1 cellular context compared by ENCODE assay signal in the genomic region with DNA sequence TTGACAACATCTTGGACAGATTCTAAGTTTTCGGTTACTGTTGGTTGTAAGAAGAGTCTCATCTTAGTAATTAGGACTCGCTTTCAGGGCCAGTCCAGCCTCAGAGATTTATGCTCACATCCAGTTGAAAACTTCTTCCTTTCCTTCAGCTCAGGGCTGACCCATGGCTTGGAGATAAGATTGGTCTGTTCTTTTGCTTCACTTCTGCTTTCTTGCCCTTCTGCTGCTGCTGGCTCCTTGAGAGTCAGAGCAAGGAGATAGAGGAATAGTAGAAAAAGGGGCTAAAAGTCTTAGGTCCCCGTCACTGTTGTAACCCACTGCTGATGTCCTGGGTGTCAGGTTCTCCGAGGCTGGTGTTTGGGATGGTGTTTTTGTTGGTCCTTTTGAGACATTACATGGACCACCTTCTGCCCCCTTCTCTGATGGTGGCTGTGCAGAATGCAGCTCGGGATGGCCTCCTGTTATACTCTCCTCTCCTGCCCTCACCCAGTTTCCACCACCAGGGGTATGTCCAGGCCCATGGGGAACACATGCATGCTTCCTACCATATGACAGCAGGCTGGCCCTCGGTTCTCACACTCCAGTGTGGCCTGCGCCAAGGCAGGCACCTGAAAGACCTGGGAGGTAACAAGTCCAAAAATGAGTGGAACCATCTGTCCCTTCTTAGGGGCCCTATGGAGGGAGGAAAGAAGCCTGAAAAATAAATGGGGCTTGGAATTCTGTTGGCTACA.
TF ChIP-seq lines count a peak whose summit lies in the region.

No MANE protein-coding gene starts in this region.

TF ChIP-seq in WTC11, 78 proteins besides CTCF, POLR2A, EP300 and RAD21 (continued from another document):
- TF ChIP-seq, protein P1, sequence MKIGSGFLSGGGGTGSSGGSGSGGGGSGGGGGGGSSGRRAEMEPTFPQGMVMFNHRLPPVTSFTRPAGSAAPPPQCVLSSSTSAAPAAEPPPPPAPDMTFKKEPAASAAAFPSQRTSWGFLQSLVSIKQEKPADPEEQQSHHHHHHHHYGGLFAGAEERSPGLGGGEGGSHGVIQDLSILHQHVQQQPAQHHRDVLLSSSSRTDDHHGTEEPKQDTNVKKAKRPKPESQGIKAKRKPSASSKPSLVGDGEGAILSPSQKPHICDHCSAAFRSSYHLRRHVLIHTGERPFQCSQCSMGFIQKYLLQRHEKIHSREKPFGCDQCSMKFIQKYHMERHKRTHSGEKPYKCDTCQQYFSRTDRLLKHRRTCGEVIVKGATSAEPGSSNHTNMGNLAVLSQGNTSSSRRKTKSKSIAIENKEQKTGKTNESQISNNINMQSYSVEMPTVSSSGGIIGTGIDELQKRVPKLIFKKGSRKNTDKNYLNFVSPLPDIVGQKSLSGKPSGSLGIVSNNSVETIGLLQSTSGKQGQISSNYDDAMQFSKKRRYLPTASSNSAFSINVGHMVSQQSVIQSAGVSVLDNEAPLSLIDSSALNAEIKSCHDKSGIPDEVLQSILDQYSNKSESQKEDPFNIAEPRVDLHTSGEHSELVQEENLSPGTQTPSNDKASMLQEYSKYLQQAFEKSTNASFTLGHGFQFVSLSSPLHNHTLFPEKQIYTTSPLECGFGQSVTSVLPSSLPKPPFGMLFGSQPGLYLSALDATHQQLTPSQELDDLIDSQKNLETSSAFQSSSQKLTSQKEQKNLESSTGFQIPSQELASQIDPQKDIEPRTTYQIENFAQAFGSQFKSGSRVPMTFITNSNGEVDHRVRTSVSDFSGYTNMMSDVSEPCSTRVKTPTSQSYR (CRISPR knock-in tag; IDR thresholded peaks at IDR 0.05): no peak
- TF ChIP-seq ESRRA (CRISPR knock-in tag; IDR thresholded peaks at IDR 0.05; ENCODE audit: borderline replicate concordance): no peak
- no peak for TF ChIP-seq PRRX2 (CRISPR knock-in tag; IDR thresholded peaks at IDR 0.05)
- no peak for TF ChIP-seq GTF2I (CRISPR knock-in tag; conservative IDR thresholded peaks at IDR 0.05)
- TF ChIP-seq, protein P2, sequence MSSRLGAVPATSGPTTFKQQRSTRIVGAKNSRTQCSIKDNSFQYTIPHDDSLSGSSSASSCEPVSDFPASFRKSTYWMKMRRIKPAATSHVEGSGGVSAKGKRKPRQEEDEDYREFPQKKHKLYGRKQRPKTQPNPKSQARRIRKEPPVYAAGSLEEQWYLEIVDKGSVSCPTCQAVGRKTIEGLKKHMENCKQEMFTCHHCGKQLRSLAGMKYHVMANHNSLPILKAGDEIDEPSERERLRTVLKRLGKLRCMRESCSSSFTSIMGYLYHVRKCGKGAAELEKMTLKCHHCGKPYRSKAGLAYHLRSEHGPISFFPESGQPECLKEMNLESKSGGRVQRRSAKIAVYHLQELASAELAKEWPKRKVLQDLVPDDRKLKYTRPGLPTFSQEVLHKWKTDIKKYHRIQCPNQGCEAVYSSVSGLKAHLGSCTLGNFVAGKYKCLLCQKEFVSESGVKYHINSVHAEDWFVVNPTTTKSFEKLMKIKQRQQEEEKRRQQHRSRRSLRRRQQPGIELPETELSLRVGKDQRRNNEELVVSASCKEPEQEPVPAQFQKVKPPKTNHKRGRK (CRISPR knock-in tag; IDR thresholded peaks at IDR 0.05; ENCODE audit: borderline replicate concordance): no peak
- TF ChIP-seq EMX1 (CRISPR knock-in tag; IDR thresholded peaks at IDR 0.05): no peak
- no peak for TF ChIP-seq IRF2 (CRISPR knock-in tag; IDR thresholded peaks at IDR 0.05; ENCODE audit: borderline replicate concordance, low read depth)
- TF ChIP-seq, protein P3, sequence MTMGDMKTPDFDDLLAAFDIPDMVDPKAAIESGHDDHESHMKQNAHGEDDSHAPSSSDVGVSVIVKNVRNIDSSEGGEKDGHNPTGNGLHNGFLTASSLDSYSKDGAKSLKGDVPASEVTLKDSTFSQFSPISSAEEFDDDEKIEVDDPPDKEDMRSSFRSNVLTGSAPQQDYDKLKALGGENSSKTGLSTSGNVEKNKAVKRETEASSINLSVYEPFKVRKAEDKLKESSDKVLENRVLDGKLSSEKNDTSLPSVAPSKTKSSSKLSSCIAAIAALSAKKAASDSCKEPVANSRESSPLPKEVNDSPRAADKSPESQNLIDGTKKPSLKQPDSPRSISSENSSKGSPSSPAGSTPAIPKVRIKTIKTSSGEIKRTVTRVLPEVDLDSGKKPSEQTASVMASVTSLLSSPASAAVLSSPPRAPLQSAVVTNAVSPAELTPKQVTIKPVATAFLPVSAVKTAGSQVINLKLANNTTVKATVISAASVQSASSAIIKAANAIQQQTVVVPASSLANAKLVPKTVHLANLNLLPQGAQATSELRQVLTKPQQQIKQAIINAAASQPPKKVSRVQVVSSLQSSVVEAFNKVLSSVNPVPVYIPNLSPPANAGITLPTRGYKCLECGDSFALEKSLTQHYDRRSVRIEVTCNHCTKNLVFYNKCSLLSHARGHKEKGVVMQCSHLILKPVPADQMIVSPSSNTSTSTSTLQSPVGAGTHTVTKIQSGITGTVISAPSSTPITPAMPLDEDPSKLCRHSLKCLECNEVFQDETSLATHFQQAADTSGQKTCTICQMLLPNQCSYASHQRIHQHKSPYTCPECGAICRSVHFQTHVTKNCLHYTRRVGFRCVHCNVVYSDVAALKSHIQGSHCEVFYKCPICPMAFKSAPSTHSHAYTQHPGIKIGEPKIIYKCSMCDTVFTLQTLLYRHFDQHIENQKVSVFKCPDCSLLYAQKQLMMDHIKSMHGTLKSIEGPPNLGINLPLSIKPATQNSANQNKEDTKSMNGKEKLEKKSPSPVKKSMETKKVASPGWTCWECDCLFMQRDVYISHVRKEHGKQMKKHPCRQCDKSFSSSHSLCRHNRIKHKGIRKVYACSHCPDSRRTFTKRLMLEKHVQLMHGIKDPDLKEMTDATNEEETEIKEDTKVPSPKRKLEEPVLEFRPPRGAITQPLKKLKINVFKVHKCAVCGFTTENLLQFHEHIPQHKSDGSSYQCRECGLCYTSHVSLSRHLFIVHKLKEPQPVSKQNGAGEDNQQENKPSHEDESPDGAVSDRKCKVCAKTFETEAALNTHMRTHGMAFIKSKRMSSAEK (CRISPR knock-in tag; IDR thresholded peaks at IDR 0.05; ENCODE audit: borderline replicate concordance): no peak
- TF ChIP-seq, protein P4, sequence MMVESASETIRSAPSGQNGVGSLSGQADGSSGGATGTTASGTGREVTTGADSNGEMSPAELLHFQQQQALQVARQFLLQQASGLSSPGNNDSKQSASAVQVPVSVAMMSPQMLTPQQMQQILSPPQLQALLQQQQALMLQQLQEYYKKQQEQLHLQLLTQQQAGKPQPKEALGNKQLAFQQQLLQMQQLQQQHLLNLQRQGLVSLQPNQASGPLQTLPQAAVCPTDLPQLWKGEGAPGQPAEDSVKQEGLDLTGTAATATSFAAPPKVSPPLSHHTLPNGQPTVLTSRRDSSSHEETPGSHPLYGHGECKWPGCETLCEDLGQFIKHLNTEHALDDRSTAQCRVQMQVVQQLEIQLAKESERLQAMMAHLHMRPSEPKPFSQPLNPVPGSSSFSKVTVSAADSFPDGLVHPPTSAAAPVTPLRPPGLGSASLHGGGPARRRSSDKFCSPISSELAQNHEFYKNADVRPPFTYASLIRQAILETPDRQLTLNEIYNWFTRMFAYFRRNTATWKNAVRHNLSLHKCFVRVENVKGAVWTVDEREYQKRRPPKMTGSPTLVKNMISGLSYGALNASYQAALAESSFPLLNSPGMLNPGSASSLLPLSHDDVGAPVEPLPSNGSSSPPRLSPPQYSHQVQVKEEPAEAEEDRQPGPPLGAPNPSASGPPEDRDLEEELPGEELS (CRISPR knock-in tag; IDR thresholded peaks at IDR 0.05): no peak
- TF ChIP-seq, protein P5, sequence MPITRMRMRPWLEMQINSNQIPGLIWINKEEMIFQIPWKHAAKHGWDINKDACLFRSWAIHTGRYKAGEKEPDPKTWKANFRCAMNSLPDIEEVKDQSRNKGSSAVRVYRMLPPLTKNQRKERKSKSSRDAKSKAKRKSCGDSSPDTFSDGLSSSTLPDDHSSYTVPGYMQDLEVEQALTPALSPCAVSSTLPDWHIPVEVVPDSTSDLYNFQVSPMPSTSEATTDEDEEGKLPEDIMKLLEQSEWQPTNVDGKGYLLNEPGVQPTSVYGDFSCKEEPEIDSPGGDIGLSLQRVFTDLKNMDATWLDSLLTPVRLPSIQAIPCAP (CRISPR knock-in tag; IDR thresholded peaks at IDR 0.05): no peak
- no peak for TF ChIP-seq ATF3 (CRISPR knock-in tag; conservative IDR thresholded peaks at IDR 0.05)
- no peak for TF ChIP-seq ETV6 (CRISPR knock-in tag; IDR thresholded peaks at IDR 0.05)
- no peak for TF ChIP-seq ZBTB43 (CRISPR knock-in tag; IDR thresholded peaks at IDR 0.05)
- TF ChIP-seq, protein P6, sequence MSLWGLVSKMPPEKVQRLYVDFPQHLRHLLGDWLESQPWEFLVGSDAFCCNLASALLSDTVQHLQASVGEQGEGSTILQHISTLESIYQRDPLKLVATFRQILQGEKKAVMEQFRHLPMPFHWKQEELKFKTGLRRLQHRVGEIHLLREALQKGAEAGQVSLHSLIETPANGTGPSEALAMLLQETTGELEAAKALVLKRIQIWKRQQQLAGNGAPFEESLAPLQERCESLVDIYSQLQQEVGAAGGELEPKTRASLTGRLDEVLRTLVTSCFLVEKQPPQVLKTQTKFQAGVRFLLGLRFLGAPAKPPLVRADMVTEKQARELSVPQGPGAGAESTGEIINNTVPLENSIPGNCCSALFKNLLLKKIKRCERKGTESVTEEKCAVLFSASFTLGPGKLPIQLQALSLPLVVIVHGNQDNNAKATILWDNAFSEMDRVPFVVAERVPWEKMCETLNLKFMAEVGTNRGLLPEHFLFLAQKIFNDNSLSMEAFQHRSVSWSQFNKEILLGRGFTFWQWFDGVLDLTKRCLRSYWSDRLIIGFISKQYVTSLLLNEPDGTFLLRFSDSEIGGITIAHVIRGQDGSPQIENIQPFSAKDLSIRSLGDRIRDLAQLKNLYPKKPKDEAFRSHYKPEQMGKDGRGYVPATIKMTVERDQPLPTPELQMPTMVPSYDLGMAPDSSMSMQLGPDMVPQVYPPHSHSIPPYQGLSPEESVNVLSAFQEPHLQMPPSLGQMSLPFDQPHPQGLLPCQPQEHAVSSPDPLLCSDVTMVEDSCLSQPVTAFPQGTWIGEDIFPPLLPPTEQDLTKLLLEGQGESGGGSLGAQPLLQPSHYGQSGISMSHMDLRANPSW (CRISPR knock-in tag; conservative IDR thresholded peaks at IDR 0.05; ENCODE audit: low read depth): no peak
- TF ChIP-seq, protein P7, sequence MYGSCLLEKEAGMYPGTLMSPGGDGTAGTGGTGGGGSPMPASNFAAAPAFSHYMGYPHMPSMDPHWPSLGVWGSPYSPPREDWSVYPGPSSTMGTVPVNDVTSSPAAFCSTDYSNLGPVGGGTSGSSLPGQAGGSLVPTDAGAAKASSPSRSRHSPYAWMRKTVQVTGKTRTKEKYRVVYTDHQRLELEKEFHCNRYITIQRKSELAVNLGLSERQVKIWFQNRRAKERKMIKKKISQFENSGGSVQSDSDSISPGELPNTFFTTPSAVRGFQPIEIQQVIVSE (CRISPR knock-in tag; IDR thresholded peaks at IDR 0.05; ENCODE audit: borderline replicate concordance): no peak
- TF ChIP-seq, protein P8, sequence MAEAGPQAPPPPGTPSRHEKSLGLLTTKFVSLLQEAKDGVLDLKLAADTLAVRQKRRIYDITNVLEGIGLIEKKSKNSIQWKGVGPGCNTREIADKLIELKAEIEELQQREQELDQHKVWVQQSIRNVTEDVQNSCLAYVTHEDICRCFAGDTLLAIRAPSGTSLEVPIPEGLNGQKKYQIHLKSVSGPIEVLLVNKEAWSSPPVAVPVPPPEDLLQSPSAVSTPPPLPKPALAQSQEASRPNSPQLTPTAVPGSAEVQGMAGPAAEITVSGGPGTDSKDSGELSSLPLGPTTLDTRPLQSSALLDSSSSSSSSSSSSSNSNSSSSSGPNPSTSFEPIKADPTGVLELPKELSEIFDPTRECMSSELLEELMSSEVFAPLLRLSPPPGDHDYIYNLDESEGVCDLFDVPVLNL (CRISPR knock-in tag; IDR thresholded peaks at IDR 0.05; ENCODE audit: borderline replicate concordance, low read depth): no peak
- no peak for TF ChIP-seq TEAD4 (CRISPR knock-in tag; IDR thresholded peaks at IDR 0.05)
- TF ChIP-seq E2F5 (CRISPR knock-in tag; IDR thresholded peaks at IDR 0.05): no peak
- no peak for TF ChIP-seq JUN (CRISPR knock-in tag; IDR thresholded peaks at IDR 0.05)
